ENCODE assay signal across 1 cellular context in genomic region chr17:78127240-78127887, GRCh38.
TF ChIP-seq lines count a peak whose summit lies in the region.

No MANE protein-coding gene starts in this region.

TF ChIP-seq in HepG2, 621 proteins besides CTCF, POLR2A, EP300 and RAD21 (continued from another document):
- TF ChIP-seq ZBTB4 (CRISPR knock-in tag; IDR thresholded peaks at IDR 0.05; ENCODE audit: borderline replicate concordance) = no peak
- no peak for TF ChIP-seq ZNF850 (CRISPR knock-in tag; conservative IDR thresholded peaks at IDR 0.05)
- TF ChIP-seq FOXK2 (IDR thresholded peaks at IDR 0.05) = no peak
- TF ChIP-seq CC2D1A (CRISPR knock-in tag; IDR thresholded peaks at IDR 0.05) = 0 out of 2 replicates have a peak, but pooled peaks have one; percentile 86
- peak; percentile 64; the same call in 1 of the 2 replicates for TF ChIP-seq ZMAT3 (CRISPR knock-in tag; conservative IDR thresholded peaks at IDR 0.05)
- TF ChIP-seq NR0B2 (CRISPR knock-in tag; IDR thresholded peaks at IDR 0.05) = no peak
- peak; percentile 95 for TF ChIP-seq ZNF281 (CRISPR knock-in tag; IDR thresholded peaks at IDR 0.05; ENCODE audit: borderline replicate concordance)
- 0 out of 2 replicates have a peak, but pooled peaks have one; percentile 4 for TF ChIP-seq ZFP82 (CRISPR knock-in tag; IDR thresholded peaks at IDR 0.05; ENCODE audit: borderline replicate concordance)
- peak; percentile 39; the same call in 1 of the 2 replicates for TF ChIP-seq ZSCAN25 (CRISPR knock-in tag; IDR thresholded peaks at IDR 0.05)
- TF ChIP-seq ZNF34 (CRISPR knock-in tag; IDR thresholded peaks at IDR 0.05; ENCODE audit: borderline replicate concordance) = no peak
- no peak for TF ChIP-seq EHMT2 (IDR thresholded peaks at IDR 0.05; ENCODE audit: borderline replicate concordance, low read depth, low read length)
- TF ChIP-seq ZNF761 (CRISPR knock-in tag; conservative IDR thresholded peaks at IDR 0.05) = peak; percentile 70; the same call in 1 of the 2 replicates
- no peak for TF ChIP-seq ZNF569 (CRISPR knock-in tag; IDR thresholded peaks at IDR 0.05; ENCODE audit: borderline replicate concordance)
- no peak for TF ChIP-seq ZHX2 (IDR thresholded peaks at IDR 0.05; ENCODE audit: low read depth)
- no peak for TF ChIP-seq ZHX2 (CRISPR knock-in tag; IDR thresholded peaks at IDR 0.05; ENCODE audit: borderline replicate concordance)
- TF ChIP-seq ZGPAT (CRISPR knock-in tag; IDR thresholded peaks at IDR 0.05) = peak; percentile 88
- no peak for TF ChIP-seq NFE2L2 (IDR thresholded peaks at IDR 0.05; ENCODE audit: low read length)
- peak; percentile 12 for TF ChIP-seq ZEB1 (IDR thresholded peaks at IDR 0.05; ENCODE audit: insufficient replicate concordance, low read depth)
- no peak for TF ChIP-seq SMAD9 (CRISPR knock-in tag; IDR thresholded peaks at IDR 0.05)
- 0 out of 2 replicates have a peak, but pooled peaks have one; percentile 38 for TF ChIP-seq ZFP37 (CRISPR knock-in tag; IDR thresholded peaks at IDR 0.05; ENCODE audit: borderline replicate concordance)
- TF ChIP-seq PHF21A (CRISPR knock-in tag; IDR thresholded peaks at IDR 0.05) = peak; percentile 81
- TF ChIP-seq ZNF710 (CRISPR knock-in tag; IDR thresholded peaks at IDR 0.05; ENCODE audit: borderline replicate concordance) = peak; percentile 23; the same call in 1 of the 2 replicates
- TF ChIP-seq MNT (IDR thresholded peaks at IDR 0.05) = no peak
- TF ChIP-seq E2F1 (CRISPR knock-in tag; IDR thresholded peaks at IDR 0.05) = no peak
- peak; percentile 85; the same call in 1 of the 2 replicates for TF ChIP-seq SNAPC5 (CRISPR knock-in tag; IDR thresholded peaks at IDR 0.05; ENCODE audit: borderline replicate concordance)
- peak; percentile 73; the same call in 1 of the 2 replicates for TF ChIP-seq GFI1 (CRISPR knock-in tag; IDR thresholded peaks at IDR 0.05; ENCODE audit: borderline replicate concordance)
- no peak for TF ChIP-seq ZNF530 (CRISPR knock-in tag; IDR thresholded peaks at IDR 0.05; ENCODE audit: low read depth)
- peak; percentile 41; the same call in 1 of the 2 replicates for TF ChIP-seq ZNF12 (CRISPR knock-in tag; IDR thresholded peaks at IDR 0.05)
- TF ChIP-seq PHF5A (CRISPR knock-in tag; IDR thresholded peaks at IDR 0.05; ENCODE audit: low read depth, unreplicated experiment) = no peak
- peak; percentile 91 for TF ChIP-seq PPARG (CRISPR knock-in tag; conservative IDR thresholded peaks at IDR 0.05)
- TF ChIP-seq ATF5 (CRISPR knock-in tag; IDR thresholded peaks at IDR 0.05; ENCODE audit: low read depth) = no peak
- 0 out of 2 replicates have a peak, but pooled peaks have one; percentile 25 for TF ChIP-seq ZNF639 (CRISPR knock-in tag; conservative IDR thresholded peaks at IDR 0.05)
- no peak; the same call in 1 of the 2 replicates for TF ChIP-seq FOSL2 (CRISPR knock-in tag; IDR thresholded peaks at IDR 0.05)
